ENCODE assay signal across 31 cellular contexts in genomic region chr22:19733755-19734154, GRCh38. TPM values are rescaled to one million over a fixed set of nuclear protein-coding genes. Genes with fewer than 3 reads are reported as not detected.
"Had no signal": no experiment of that assay in that cellular context is flagged by ENCODE, and none has a peak within 500 bp of the region (broad histone marks: within the 10 kb centered on the region; RNA-seq: fewer than 3 reads in every experiment).

No MANE protein-coding gene starts in this region.

- H3K4me3 ChIP-seq: ovary, psoas muscle, right lobe of liver, sigmoid colon, stomach, testis, tibial artery, transverse colon, upper lobe of right lung, uterus had no signal

- H3K4me3 Mint-ChIP-seq: naive thymus-derived CD8-positive, alpha-beta T cell; natural killer cell treated with Interleukin-12 subunit alpha and Interleukin-12 subunit beta and Interleukin-15 and Interleukin-18, amount 100 ng/mL, for 72 hours; nephron progenitor cell; neural crest cell; stimulated activated effector memory CD8-positive, alpha-beta T cell treated with anti-CD3 and anti-CD28 coated beads, Interleukin-12 subunit alpha, Interleukin-12 subunit beta, amount 100 ng/mL, for 72 hours; stimulated activated naive B cell treated with anti-CD40 and anti-IgM and Interleukin-4, amounts not matched to agents 10 μg/mL and 1 μg/mL and 100 μg/mL, for 72 hours; stimulated activated naive CD8-positive, alpha-beta T cell treated with anti-CD3 and anti-CD28 coated beads, Interleukin-15, Interleukin-2, amounts not matched to agents 100 ng/mL and 50 ng/mL, for 24 hours; type B pancreatic cell had no signal

- H3K36me3 Mint-ChIP-seq: naive thymus-derived CD8-positive, alpha-beta T cell; natural killer cell treated with Interleukin-12 subunit alpha and Interleukin-12 subunit beta and Interleukin-15 and Interleukin-18, amount 100 ng/mL, for 72 hours; stimulated activated effector memory CD8-positive, alpha-beta T cell treated with anti-CD3 and anti-CD28 coated beads, Interleukin-12 subunit alpha, Interleukin-12 subunit beta, amount 100 ng/mL, for 72 hours; stimulated activated naive B cell treated with anti-CD40 and anti-IgM and Interleukin-4, amounts not matched to agents 10 μg/mL and 1 μg/mL and 100 μg/mL, for 72 hours; type B pancreatic cell had no signal

- H3K4me1 ChIP-seq: parathyroid adenoma, psoas muscle, testis, uterus had no signal

- ATAC-seq: naive thymus-derived CD8-positive, alpha-beta T cell; natural killer cell treated with Interleukin-12 subunit alpha and Interleukin-12 subunit beta and Interleukin-15 and Interleukin-18, amount 100 ng/mL, for 72 hours; psoas muscle; right cardiac atrium; right lobe of liver; stimulated activated effector memory CD8-positive, alpha-beta T cell treated with anti-CD3 and anti-CD28 coated beads, Interleukin-12 subunit alpha, Interleukin-12 subunit beta, amount 100 ng/mL, for 72 hours; stimulated activated naive B cell treated with anti-CD40 and anti-IgM and Interleukin-4, amounts not matched to agents 10 μg/mL and 1 μg/mL and 100 μg/mL, for 72 hours; upper lobe of right lung had no signal

- H3K9me3 Mint-ChIP-seq: naive thymus-derived CD8-positive, alpha-beta T cell; natural killer cell treated with Interleukin-12 subunit alpha and Interleukin-12 subunit beta and Interleukin-15 and Interleukin-18, amount 100 ng/mL, for 72 hours; nephron progenitor cell; neural crest cell; stimulated activated effector memory CD8-positive, alpha-beta T cell treated with anti-CD3 and anti-CD28 coated beads, Interleukin-12 subunit alpha, Interleukin-12 subunit beta, amount 100 ng/mL, for 72 hours; stimulated activated naive B cell treated with anti-CD40 and anti-IgM and Interleukin-4, amounts not matched to agents 10 μg/mL and 1 μg/mL and 100 μg/mL, for 72 hours; stimulated activated naive CD8-positive, alpha-beta T cell treated with anti-CD3 and anti-CD28 coated beads, Interleukin-15, Interleukin-2, amounts not matched to agents 100 ng/mL and 50 ng/mL, for 24 hours; type B pancreatic cell had no signal

- H3K27me3 ChIP-seq: ovary, right lobe of liver, testis, upper lobe of right lung, uterus had no signal

- H3K27ac Mint-ChIP-seq: naive thymus-derived CD8-positive, alpha-beta T cell; natural killer cell treated with Interleukin-12 subunit alpha and Interleukin-12 subunit beta and Interleukin-15 and Interleukin-18, amount 100 ng/mL, for 72 hours; nephron progenitor cell; progenitor cell of endocrine pancreas; stimulated activated effector memory CD8-positive, alpha-beta T cell treated with anti-CD3 and anti-CD28 coated beads, Interleukin-12 subunit alpha, Interleukin-12 subunit beta, amount 100 ng/mL, for 72 hours; stimulated activated naive B cell treated with anti-CD40 and anti-IgM and Interleukin-4, amounts not matched to agents 10 μg/mL and 1 μg/mL and 100 μg/mL, for 72 hours; stimulated activated naive CD8-positive, alpha-beta T cell treated with anti-CD3 and anti-CD28 coated beads, Interleukin-15, Interleukin-2, amounts not matched to agents 100 ng/mL and 50 ng/mL, for 24 hours; type B pancreatic cell had no signal

- FAIRE-seq: small intestine had no signal

- H3K27me3 Mint-ChIP-seq: naive thymus-derived CD8-positive, alpha-beta T cell; stimulated activated naive CD8-positive, alpha-beta T cell treated with anti-CD3 and anti-CD28 coated beads, Interleukin-15, Interleukin-2, amounts not matched to agents 100 ng/mL and 50 ng/mL, for 24 hours had no signal

- H2AFZ ChIP-seq: parathyroid adenoma had no signal

- H3K9ac ChIP-seq: parathyroid adenoma had no signal

- H3K36me3 ChIP-seq: ovary, right lobe of liver, sigmoid colon, stomach, tibial artery, transverse colon, upper lobe of right lung, uterus had no signal

- H3K9me3 ChIP-seq: ovary, psoas muscle, right lobe of liver, sigmoid colon, stomach, testis, tibial artery, transverse colon, upper lobe of right lung, uterus had no signal

- H3K27ac ChIP-seq: ovary, parathyroid adenoma, psoas muscle, right lobe of liver, sigmoid colon, stomach, testis, tibial artery, transverse colon, upper lobe of right lung, uterus had no signal

- H3K79me2 ChIP-seq: parathyroid adenoma had no signal

- DNase-seq: naive thymus-derived CD8-positive, alpha-beta T cell; nephron progenitor cell; occipital lobe; ovary; posterior cingulate gyrus; psoas muscle; right cardiac atrium; right lobe of liver; sigmoid colon; small intestine; stimulated activated CD4-positive, alpha-beta T cell treated with anti-CD3 and anti-CD28 coated beads, Interleukin-15, amount 100 ng/mL, for 24 hours; stimulated activated CD4-positive, alpha-beta T cell treated with anti-CD3 and anti-CD28 coated beads, Interleukin-2, amount 100 ng/mL, for 24 hours; stimulated activated CD4-positive, alpha-beta T cell treated with anti-CD3 and anti-CD28 coated beads, Interleukin-2, amount 100 ng/mL, for 48 hours; stimulated activated CD4-positive, alpha-beta T cell treated with anti-CD3 and anti-CD28 coated beads, Interleukin-4, amount 100 ng/mL, for 24 hours; stimulated activated naive B cell treated with anti-CD40 and anti-IgM and Interleukin-4, amounts not matched to agents 10 μg/mL and 1 μg/mL and 100 μg/mL, for 72 hours; stimulated activated naive CD4-positive, alpha-beta T cell treated with Interleukin-2 at 50 U/mL for 16 hours; stomach; testis; tibial artery; transverse colon; upper lobe of right lung; uterus had no signal

RNA-seq across cellular contexts. Expression of gene GP1BB, which starts 10.4 kb away (rescaled TPM):
- total RNA-seq: natural killer cell treated with Interleukin-12 subunit alpha and Interleukin-12 subunit beta and Interleukin-15 and Interleukin-18, amount 100 ng/mL, for 72 hours; renal cortical epithelial cell had no signal
- polyA plus RNA-seq: naive thymus-derived CD8-positive, alpha-beta T cell had no signal

RNA-seq across cellular contexts. Expression of gene SEPTIN5, which starts 19.5 kb away (rescaled TPM):
- total RNA-seq: natural killer cell treated with Interleukin-12 subunit alpha and Interleukin-12 subunit beta and Interleukin-15 and Interleukin-18, amount 100 ng/mL, for 72 hours had no signal

RNA-seq across cellular contexts. Expression of gene TBX1, which starts 26.8 kb away (rescaled TPM):
- total RNA-seq: naive thymus-derived CD8-positive, alpha-beta T cell; neural crest cell; osteoblast had no signal
- polyA plus RNA-seq: naive thymus-derived CD8-positive, alpha-beta T cell had no signal
